1 cellular context compared by ENCODE assay signal in genomic region chr6:25419879-25420278, GRCh38.
TF ChIP-seq lines count a peak whose summit lies in the region.

No MANE protein-coding gene starts in this region.

TF ChIP-seq in GM23338, 12 proteins besides CTCF, POLR2A, EP300 and RAD21 (continued from another document):
- no peak for TF ChIP-seq ZNF462 (CRISPR knock-in tag; IDR thresholded peaks at IDR 0.05)
- no peak for TF ChIP-seq ZNF331 (CRISPR knock-in tag; IDR thresholded peaks at IDR 0.05; ENCODE audit: low read depth)
- TF ChIP-seq ETS1 (IDR thresholded peaks at IDR 0.05) = no peak
- TF ChIP-seq REST (IDR thresholded peaks at IDR 0.05; ENCODE audit: unreplicated experiment) = no peak
- no peak for TF ChIP-seq ZNF114 (CRISPR knock-in tag; IDR thresholded peaks at IDR 0.05)
- TF ChIP-seq NANOG (IDR thresholded peaks at IDR 0.05; ENCODE audit: borderline replicate concordance) = no peak
